31 cellular contexts compared by ENCODE assay signal in genomic region chr15:63911160-63911559, GRCh38.
"Had no signal": no experiment of that assay in that cellular context is flagged by ENCODE, and none has a peak within 500 bp of the region (broad histone marks: within the 10 kb centered on the region; RNA-seq: fewer than 3 reads in every experiment).

No MANE protein-coding gene starts in this region.

- DNase-seq: activated CD4-positive, alpha-beta memory T cell treated with anti-CD3 and anti-CD28 coated beads, Interleukin-2, amount 10 ng/mL, durations not matched to agents 7 days and 5 days; activated CD4-positive, alpha-beta T cell treated with anti-CD3 and anti-CD28 coated beads for 36 hours; activated CD4-positive, alpha-beta T cell treated with anti-CD3 and anti-CD28 coated beads, Interleukin-2, amount 10 ng/mL, durations not matched to agents 24 days and 14 days; activated CD4-positive, CD25-positive, alpha-beta regulatory T cell; activated CD4-positive, CD25-positive, alpha-beta regulatory T cell treated with anti-CD3 and anti-CD28 coated beads, Interleukin-2, amount 50 U/mL, for 72 hours; activated CD8-positive, alpha-beta memory T cell treated with anti-CD3 and anti-CD28 coated beads, Interleukin-2, amount 50 U/mL, for 48 hours; activated gamma-delta T cell; activated naive CD4-positive, alpha-beta T cell; activated naive CD8-positive, alpha-beta T cell treated with anti-CD3 and anti-CD28 coated beads, Interleukin-2, amount 10 ng/mL, durations not matched to agents 7 days and 5 days; activated T-cell treated with anti-CD3 and anti-CD28 coated beads for 4 hours; activated T-cell treated with anti-CD3 and anti-CD28 coated beads, Interleukin-2, amount 50 U/mL, for 24 hours; activated T-cell treated with anti-CD3 and anti-CD28 coated beads, Interleukin-2, amount 50 U/mL, for 72 hours; central memory CD4-positive, alpha-beta T cell; cerebellar nuclear complex; dorsolateral prefrontal cortex; effector memory CD4-positive, alpha-beta T cell; erythroblast; foreskin melanocyte; heart right ventricle; T-helper 2 cell had no signal

- H3K9me3 ChIP-seq: ascending aorta, breast epithelium, esophagus muscularis mucosa, gastroesophageal sphincter, heart right ventricle had no signal

- H2AFZ ChIP-seq: hepatocyte had no signal

- H3K27me3 ChIP-seq: ascending aorta, breast epithelium, cardiac muscle cell, dorsolateral prefrontal cortex, esophagus muscularis mucosa, gastroesophageal sphincter, heart right ventricle, hepatocyte had no signal

- H3K9me3 Mint-ChIP-seq: activated CD4-positive, alpha-beta memory T cell treated with anti-CD3 and anti-CD28 coated beads, Interleukin-2, amount 10 ng/mL, durations not matched to agents 7 days and 5 days; activated CD4-positive, alpha-beta T cell treated with anti-CD3 and anti-CD28 coated beads, Interleukin-2, amount 10 ng/mL, durations not matched to agents 24 days and 14 days; activated naive CD4-positive, alpha-beta T cell treated with anti-CD3 and anti-CD28 coated beads, Interleukin-2, amount 10 ng/mL, durations not matched to agents 7 days and 5 days; activated naive CD4-positive, alpha-beta T cell treated with anti-CD3 and anti-CD28 coated beads, Interleukin-2, amount 50 U/mL, for 72 hours; activated naive CD8-positive, alpha-beta T cell treated with anti-CD3 and anti-CD28 coated beads, Interleukin-2, amount 10 ng/mL, durations not matched to agents 7 days and 5 days; activated T-cell treated with anti-CD3 and anti-CD28 coated beads, Interleukin-2, amount 50 U/mL, for 24 hours; activated T-cell treated with anti-CD3 and anti-CD28 coated beads, Interleukin-2, amount 50 U/mL, for 72 hours; brain; dendritic cell treated with granulocyte-macrophage colony-stimulating factor and Interleukin-4, amounts not matched to agents 40 ng/mL and 50 ng/mL, for 4 days had no signal

- H3K4me3 ChIP-seq: ascending aorta, breast epithelium, cardiac muscle cell, coronary artery, dorsolateral prefrontal cortex, esophagus muscularis mucosa, gastroesophageal sphincter, heart right ventricle, hepatocyte had no signal

- H3K4me2 ChIP-seq: hepatocyte had no signal

- H3K36me3 Mint-ChIP-seq: activated naive CD4-positive, alpha-beta T cell treated with anti-CD3 and anti-CD28 coated beads, Interleukin-2, amount 10 ng/mL, durations not matched to agents 7 days and 5 days; activated naive CD4-positive, alpha-beta T cell treated with anti-CD3 and anti-CD28 coated beads, Interleukin-2, amount 50 U/mL, for 72 hours; activated naive CD8-positive, alpha-beta T cell treated with anti-CD3 and anti-CD28 coated beads, Interleukin-2, amount 10 ng/mL, durations not matched to agents 7 days and 5 days; brain had no signal

- H3K79me2 ChIP-seq: hepatocyte had no signal

- H3K36me3 ChIP-seq: ascending aorta, breast epithelium, cardiac muscle cell, gastroesophageal sphincter had no signal

- H3K27ac Mint-ChIP-seq: activated CD4-positive, alpha-beta memory T cell treated with anti-CD3 and anti-CD28 coated beads, Interleukin-2, amount 10 ng/mL, durations not matched to agents 7 days and 5 days; activated CD4-positive, alpha-beta T cell treated with anti-CD3 and anti-CD28 coated beads for 36 hours; activated CD4-positive, alpha-beta T cell treated with anti-CD3 and anti-CD28 coated beads, Interleukin-2, amount 10 ng/mL, durations not matched to agents 24 days and 14 days; activated naive CD4-positive, alpha-beta T cell treated with anti-CD3 and anti-CD28 coated beads, Interleukin-2, amount 10 ng/mL, durations not matched to agents 7 days and 5 days; activated naive CD4-positive, alpha-beta T cell treated with anti-CD3 and anti-CD28 coated beads, Interleukin-2, amount 50 U/mL, for 72 hours; activated naive CD8-positive, alpha-beta T cell treated with anti-CD3 and anti-CD28 coated beads, Interleukin-2, amount 10 ng/mL, durations not matched to agents 7 days and 5 days; activated T-cell treated with anti-CD3 and anti-CD28 coated beads, Interleukin-2, amount 50 U/mL, for 24 hours; activated T-cell treated with anti-CD3 and anti-CD28 coated beads, Interleukin-2, amount 50 U/mL, for 72 hours; dendritic cell treated with granulocyte-macrophage colony-stimulating factor and Interleukin-4, amounts not matched to agents 40 ng/mL and 50 ng/mL, for 4 days had no signal

- ATAC-seq: activated CD4-positive, alpha-beta T cell treated with anti-CD3 and anti-CD28 coated beads for 36 hours; activated naive CD4-positive, alpha-beta T cell treated with anti-CD3 and anti-CD28 coated beads, Interleukin-2, amount 50 U/mL, for 72 hours; activated T-cell treated with anti-CD3 and anti-CD28 coated beads, Interleukin-2, amount 50 U/mL, for 72 hours; gastroesophageal sphincter; heart right ventricle had no signal

- H3K27ac ChIP-seq: ascending aorta, breast epithelium, cardiac muscle cell, coronary artery, dorsolateral prefrontal cortex, esophagus muscularis mucosa, gastroesophageal sphincter had no signal

- H3K4me3 Mint-ChIP-seq: activated CD4-positive, alpha-beta memory T cell treated with anti-CD3 and anti-CD28 coated beads, Interleukin-2, amount 10 ng/mL, durations not matched to agents 7 days and 5 days; activated CD4-positive, alpha-beta T cell treated with anti-CD3 and anti-CD28 coated beads for 36 hours; activated CD4-positive, alpha-beta T cell treated with anti-CD3 and anti-CD28 coated beads, Interleukin-2, amount 10 ng/mL, durations not matched to agents 24 days and 14 days; activated naive CD4-positive, alpha-beta T cell treated with anti-CD3 and anti-CD28 coated beads, Interleukin-2, amount 10 ng/mL, durations not matched to agents 7 days and 5 days; activated naive CD8-positive, alpha-beta T cell treated with anti-CD3 and anti-CD28 coated beads, Interleukin-2, amount 10 ng/mL, durations not matched to agents 7 days and 5 days; activated T-cell treated with anti-CD3 and anti-CD28 coated beads, Interleukin-2, amount 50 U/mL, for 24 hours; activated T-cell treated with anti-CD3 and anti-CD28 coated beads, Interleukin-2, amount 50 U/mL, for 72 hours; brain; dendritic cell treated with granulocyte-macrophage colony-stimulating factor and Interleukin-4, amounts not matched to agents 40 ng/mL and 50 ng/mL, for 4 days had no signal

- H3K27me3 Mint-ChIP-seq: activated CD4-positive, alpha-beta T cell treated with anti-CD3 and anti-CD28 coated beads for 36 hours; activated CD4-positive, alpha-beta T cell treated with anti-CD3 and anti-CD28 coated beads, Interleukin-2, amount 10 ng/mL, durations not matched to agents 24 days and 14 days; activated T-cell treated with anti-CD3 and anti-CD28 coated beads, Interleukin-2, amount 50 U/mL, for 24 hours had no signal
